In genomic region chr1:204493882-204494280, GRCh38 we compare ENCODE assay signal across 8 cellular contexts. TPM values are rescaled to one million over a fixed set of nuclear protein-coding genes. Genes with fewer than 3 reads are reported as not detected.
DNase-seq lines count a peak whose midpoint lies in the region; ATAC-seq and TF ChIP-seq lines count a peak whose summit lies in the region.

No MANE protein-coding gene starts in this region.

- in situ Hi-C loops in Caki2 (cut with HindIII; ENCODE audit: low pct_unique_long_range_greater_than_20kb, low sequenced_read_pairs): no loop called here

- H3K9ac ChIP-seq in PC-3 (ENCODE audit: low read length): peak overlapping the region; percentile 70

- TF ChIP-seq CTCF in PC-3 (conservative IDR thresholded peaks at IDR 0.05; ENCODE audit: low read depth, low read length): no peak
- TF ChIP-seq CTCF in cardiac muscle cell (IDR thresholded peaks at IDR 0.05; ENCODE audit: low read depth, low read length): no peak
- no peak for TF ChIP-seq CTCF in osteocyte (IDR thresholded peaks at IDR 0.05)

- DNase-seq in Caki2 (ENCODE audit: low read depth) (peak; percentile 58), HK-2 (ENCODE audit: unreplicated experiment) (peak; percentile 74), PC-3 (peak; percentile 85), cardiac muscle cell (ENCODE audit: low read depth in 1 of 2, low spot score in 1 of 2) (peak; percentile 66 to 72), osteocyte (ENCODE audit: extremely low spot score, unreplicated experiment) (no peak), DMS114 treated with DMSO at 0.1 percent for 48 hours (lab: John Stamatoyannopoulos, UW; ENCODE audit: unreplicated experiment) (no peak)
- DNase-seq in activated naive CD8-positive, alpha-beta T cell treated with anti-CD3 and anti-CD28 coated beads for 36 hours: no peak

- no peaks in the 10 kb centered on the region for H3K27me3 Mint-ChIP-seq in activated naive CD8-positive, alpha-beta T cell treated with anti-CD3 and anti-CD28 coated beads for 36 hours
- peaks cover 5% of the 10 kb centered on the region for H3K27me3 Mint-ChIP-seq in osteocyte (ENCODE audit: unreplicated experiment)

- POLR2A ChIA-PET in PC-3 (lab: Charles Lee; ENCODE audit: unreplicated experiment): interaction anchor here (0.5 to 1.3 kb wide), 10 partner anchors 13 to 109 kb away, joined by 3 to 23 read pairs (median 4); no protein-coding TSS in a partner anchor

- intact Hi-C loops in PC-3 (cut with micrococcal nuclease): loop anchor here (1.0 to 2.0 kb wide), 3 partner anchors 51 to 63 kb away; no protein-coding TSS in a partner anchor

- H4K20me1 ChIP-seq in PC-3 (ENCODE audit: low read length): peaks cover 6% of the 10 kb centered on the region; the same call in 1 of the 2 replicates

- H3K9me3 ChIP-seq in PC-3 (ENCODE audit: low read length): no peaks in the 10 kb centered on the region
- no peaks in the 10 kb centered on the region for H3K9me3 ChIP-seq in cardiac muscle cell (ENCODE audit: low read depth)

- H3K27ac Mint-ChIP-seq in activated naive CD8-positive, alpha-beta T cell treated with anti-CD3 and anti-CD28 coated beads for 36 hours: peak overlapping the region; percentile 80
- H3K27ac Mint-ChIP-seq in osteocyte (ENCODE audit: unreplicated experiment): peak overlapping the region; percentile 87

- no peaks in the 10 kb centered on the region for H3K9me2 ChIP-seq in PC-3 (replicated peaks; ENCODE audit: low read length)

- peak overlapping the region; percentile 85 for H3K4me2 ChIP-seq in PC-3 (ENCODE audit: low read length)

- ATAC-seq in GM19467 (IDR thresholded peaks at IDR 0.05; ENCODE audit: unreplicated experiment) (peak; percentile 28), PC-3 (peak; percentile 61)

- peaks cover 5% of the 10 kb centered on the region for H3K36me3 Mint-ChIP-seq in activated naive CD8-positive, alpha-beta T cell treated with anti-CD3 and anti-CD28 coated beads for 36 hours
- H3K36me3 Mint-ChIP-seq in osteocyte (ENCODE audit: unreplicated experiment): no peaks in the 10 kb centered on the region

- peaks cover 8% of the 10 kb centered on the region for H3F3A ChIP-seq in PC-3 (ENCODE audit: low read length, unreplicated experiment)

- H3K9me3 Mint-ChIP-seq in activated naive CD8-positive, alpha-beta T cell treated with anti-CD3 and anti-CD28 coated beads for 36 hours: no peaks in the 10 kb centered on the region
- no peaks in the 10 kb centered on the region for H3K9me3 Mint-ChIP-seq in osteocyte (ENCODE audit: unreplicated experiment)

- H3K36me3 ChIP-seq in PC-3 (ENCODE audit: low read depth, low read length) (no peaks in the 10 kb centered on the region), cardiac muscle cell (no peaks in the 10 kb centered on the region)

- H3K4me1 ChIP-seq in PC-3 (ENCODE audit: insufficient read depth, low read length): peaks cover 30% of the 10 kb centered on the region
- H3K4me1 ChIP-seq in cardiac muscle cell (ENCODE audit: low read depth): peaks cover 15% of the 10 kb centered on the region

- H3K27ac ChIP-seq in PC-3 (ENCODE audit: low read length) (peak overlapping the region; percentile 68), cardiac muscle cell (peak overlapping the region; percentile 97)

- peak overlapping the region; percentile 89 for H3K4me3 Mint-ChIP-seq in activated naive CD8-positive, alpha-beta T cell treated with anti-CD3 and anti-CD28 coated beads for 36 hours
- peak overlapping the region; percentile 89 for H3K4me3 Mint-ChIP-seq in osteocyte (ENCODE audit: unreplicated experiment)

- CTCF ChIA-PET in PC-3 (lab: Charles Lee): interaction anchor here (0.6 to 2.9 kb wide), 14 partner anchors 9 to 130 kb away, joined by 3 to 24 read pairs (median 7); no protein-coding TSS in a partner anchor

- peaks cover 49% of the 10 kb centered on the region for H3K79me2 ChIP-seq in PC-3 (ENCODE audit: low read length)

- H3K27me3 ChIP-seq in PC-3 (ENCODE audit: low read length) (no peaks in the 10 kb centered on the region), cardiac muscle cell (no peaks in the 10 kb centered on the region)

- peaks cover 46% of the 10 kb centered on the region for H3K4me1 Mint-ChIP-seq in activated naive CD8-positive, alpha-beta T cell treated with anti-CD3 and anti-CD28 coated beads for 36 hours
- peaks cover 29% of the 10 kb centered on the region for H3K4me1 Mint-ChIP-seq in osteocyte (ENCODE audit: unreplicated experiment)

- peak overlapping the region; percentile 90 for H2AFZ ChIP-seq in PC-3 (ENCODE audit: low read length)

- H3K4me3 ChIP-seq in PC-3 (ENCODE audit: low read length) (peak overlapping the region; percentile 79), cardiac muscle cell (peak overlapping the region; percentile 63)

- BruUV-seq in PC-3 (replicated peaks; lab: Mats Ljungman, UMichigan): no TSS peak

RNA-seq across cellular contexts. Expression of gene PIK3C2B, which starts 0.7 kb away (rescaled TPM):
- total RNA-seq in Caki2 (2014; rRNA removed; shearing (Covaris generic); ENCODE audit: low replicate concordance): 4.8 and 7.6 TPM in 2 replicates
- total RNA-seq in PC-3 (2014; rRNA removed): 34.7 and 35.3 TPM in 2 replicates
- 10 to 100 TPM; 21.3 to 21.5 TPM for total RNA-seq in activated naive CD8-positive, alpha-beta T cell treated with anti-CD3 and anti-CD28 coated beads for 36 hours
- total RNA-seq in cardiac muscle cell: 23.3 and 36.1 TPM in 2 replicates
- polyA plus RNA-seq in cardiac muscle cell: 10.4 and 11.2 TPM in 2 replicates
- total RNA-seq in osteocyte: 14.9 and 17.5 TPM in 2 replicates

RNA-seq across cellular contexts. Expression of gene MDM4, which starts 22.3 kb away (rescaled TPM):
- 1.9 and 8.6 TPM in 2 replicates for total RNA-seq in Caki2 (2014; rRNA removed; shearing (Covaris generic); ENCODE audit: low replicate concordance)
- total RNA-seq in PC-3 (2014; rRNA removed): 36.3 and 55.7 TPM in 2 replicates
- total RNA-seq in activated naive CD8-positive, alpha-beta T cell treated with anti-CD3 and anti-CD28 coated beads for 36 hours: 10 to 100 TPM; 64.3 to 75.6 TPM
- 38.6 and 62.0 TPM in 2 replicates for total RNA-seq in cardiac muscle cell
- 22.5 and 30.8 TPM in 2 replicates for polyA plus RNA-seq in cardiac muscle cell
- 70.8 and 77.3 TPM in 2 replicates for total RNA-seq in osteocyte

Comparison
In these comparisons a context has a peak if more than half of its experiments do, and no peak if none do; other contexts are left out.
1. DNase-seq: peak in Caki2 (single experiment), HK-2 (single experiment), PC-3 (single experiment) and cardiac muscle cell (2 of 2); none in activated naive CD8-positive, alpha-beta T cell treated with anti-CD3 and anti-CD28 coated beads for 36 hours (single experiment), osteocyte (single experiment) and DMS114 treated with DMSO at 0.1 percent for 48 hours (single experiment).